ENCODE assay signal across 13 cellular contexts in genomic region chr18:10169064-10169562, GRCh38.
A peak's percentile ranks its signal among the peaks of the same experiment; 100 is the strongest.
DNase-seq lines count a peak whose midpoint lies in the region; ATAC-seq lines count a peak whose summit lies in the region.
"Had no signal": no experiment of that assay in that cellular context is flagged by ENCODE, and none has a peak within 500 bp of the region (broad histone marks: within the 10 kb centered on the region; RNA-seq: fewer than 3 reads in every experiment).

No MANE protein-coding gene starts in this region.

- ATAC-seq in HG02610 (IDR thresholded peaks at IDR 0.05; ENCODE audit: unreplicated experiment) = no peak
- ATAC-seq in HG02885 (IDR thresholded peaks at IDR 0.05; ENCODE audit: poor library complexity, unreplicated experiment) = no peak
- ATAC-seq: activated CD8-positive, alpha-beta T cell treated with anti-CD3 and anti-CD28 coated beads, Interleukin-2, amount 10 ng/mL, durations not matched to agents 7 days and 5 days; right lobe of liver had no signal

- DNase-seq in HS-5 (ENCODE audit: low read depth) = peak; percentile 28
- peak; percentile 64 for DNase-seq in NCI-H748 (lab: John Stamatoyannopoulos, UW; ENCODE audit: unreplicated experiment)
- DNase-seq in dedifferentiated amniotic fluid mesenchymal stem cell (ENCODE audit: extremely low spot score) = peak; percentile 69
- peak; percentile 2 for DNase-seq in renal cortical epithelial cell (ENCODE audit: low read depth)
- no peak for DNase-seq in NCI-H2196 treated with DMSO at 0.1 percent for 48 hours (lab: John Stamatoyannopoulos, UW; ENCODE audit: unreplicated experiment)
- no peak for DNase-seq in NCI-H2107 (lab: John Stamatoyannopoulos, UW)
- DNase-seq: activated CD8-positive, alpha-beta T cell treated with anti-CD3 and anti-CD28 coated beads, Interleukin-2, amount 10 ng/mL, durations not matched to agents 7 days and 5 days; activated naive CD4-positive, alpha-beta T cell treated with anti-CD3 and anti-CD28 coated beads for 36 hours; H7; right lobe of liver; uterus had no signal

Comparison
In these comparisons a context has a peak if more than half of its experiments do, and no peak if none do; other contexts are left out.
1. DNase-seq: peak in HS-5 (single experiment), NCI-H748 (single experiment), dedifferentiated amniotic fluid mesenchymal stem cell (single experiment) and renal cortical epithelial cell (single experiment); none in NCI-H2196 treated with DMSO at 0.1 percent for 48 hours (single experiment) and NCI-H2107 (single experiment).